ENCODE assay signal across 17 cellular contexts in genomic region chr14:100035700-100036099, GRCh38. TPM values are rescaled to one million over a fixed set of nuclear protein-coding genes. Genes with fewer than 3 reads are reported as not detected.
DNase-seq lines count a peak whose midpoint lies in the region; FAIRE-seq and TF ChIP-seq lines count a peak whose summit lies in the region.
"Had no signal": no experiment of that assay in that cellular context is flagged by ENCODE, and none has a peak within 500 bp of the region (broad histone marks: within the 10 kb centered on the region; RNA-seq: fewer than 3 reads in every experiment).

No MANE protein-coding gene starts in this region.

- H2BK20ac ChIP-seq in H1 (ENCODE audit: low read length) = no peak overlapping the region

- CTCF ChIA-PET in H1 (lab: Charles Lee; ENCODE audit: partially characterized antibody) = interaction anchor here (0.6 to 7.7 kb wide), 15 partner anchors 9 to 82 kb away, joined by 3 to 40 read pairs (median 4); no protein-coding TSS in a partner anchor

- no peak overlapping the region for H2AFZ ChIP-seq in Loucy (ENCODE audit: low read length)
- no peak overlapping the region for H2AFZ ChIP-seq in H1 (ENCODE audit: low read length)

- no peaks in the 10 kb centered on the region for H3K9me2 ChIP-seq in Loucy (replicated peaks; ENCODE audit: low read depth, low read length)

- POLR2A ChIA-PET in H1 (lab: Charles Lee; ENCODE audit: partially characterized antibody) = interaction anchor here (1.9 kb wide), 1 partner anchor 11 kb away, joined by 6 read pairs; no protein-coding TSS in a partner anchor

- H4K8ac ChIP-seq in H1 (ENCODE audit: extremely low read depth, insufficient read depth, low read length) = no peak overlapping the region

- no peak overlapping the region for H2AK5ac ChIP-seq in H1 (ENCODE audit: low read depth, low read length)

- H2BK12ac ChIP-seq in H1 (ENCODE audit: low read depth, low read length) = no peak overlapping the region

- H4K20me1 ChIP-seq in Loucy (ENCODE audit: insufficient read depth, low read length, poor library complexity, severe bottlenecking) (peaks cover 11% of the 10 kb centered on the region), H1 (replicated peaks in 1 of 2; ENCODE audit: control insufficient read depth in 1 of 2, insufficient read depth in 2 of 2, low read length in 2 of 2) (peaks cover 0 to 6% of the 10 kb centered on the region in 2 experiments)

- no peak for DNase-seq in H1 (ENCODE audit: low read depth in 1 of 2, low spot score in 2 of 2)
- no peak for DNase-seq in GOT3 (lab: John Stamatoyannopoulos, UW)
- no peak for DNase-seq in Kasumi-1 (lab: John Stamatoyannopoulos, UW)
- DNase-seq in RCC 7860 (ENCODE audit: low spot score) = no peak
- no peak for DNase-seq in HPDE6-E6E7 (ENCODE audit: extremely low spot score)
- DNase-seq: CD4-positive, alpha-beta memory T cell; DMS153; IMR-90; NCI-H1105 treated with DMSO at 0.1 percent for 48 hours; NCI-H187; NCI-H226; NCI-H524 had no signal

- no peak overlapping the region for H3K14ac ChIP-seq in H1 (ENCODE audit: insufficient read length)

- 0 out of 2 replicates have a peak, but pooled peaks have one; percentile 5 for TF ChIP-seq CTCF in 22Rv1 (IDR thresholded peaks at IDR 0.05)
- peak; percentile 18; the same call in 1 of the 3 replicates for TF ChIP-seq CTCF in GM12872 (IDR thresholded peaks at IDR 0.05; ENCODE audit: insufficient read depth, low read depth, low read length)
- peak; percentile 49 for TF ChIP-seq CTCF in Loucy (conservative IDR thresholded peaks at IDR 0.05; ENCODE audit: low read length)
- TF ChIP-seq CTCF in H1 (IDR thresholded peaks at IDR 0.05; ENCODE audit: control extremely low read depth in 1 of 3, insufficient read depth in 1 of 3, low read depth in 1 of 3, low read length in 3 of 3) = peak; percentile 39 to 44 (median 43)

- no peak overlapping the region for H3K23ac ChIP-seq in H1 (ENCODE audit: insufficient read length)

- peaks cover 35% of the 10 kb centered on the region for H3K4me1 ChIP-seq in Loucy (ENCODE audit: insufficient read depth, low read length, poor library complexity, severe bottlenecking)
- H3K4me1 ChIP-seq in H1 (replicated peaks in 1 of 4; ENCODE audit: control insufficient read depth in 3 of 4, insufficient read depth in 4 of 4, low read length in 3 of 4) = no peaks in the 10 kb centered on the region; a peak in 1 of 7 replicates

- no peak overlapping the region for H2BK120ac ChIP-seq in H1 (replicated peaks; ENCODE audit: low read depth, low read length)

- TF ChIP-seq RAD21 in H1 (IDR thresholded peaks at IDR 0.05 in 1 of 2, conservative IDR thresholded peaks at IDR 0.05 in 1 of 2; ENCODE audit: low read depth in 2 of 2, low read length in 2 of 2) = peak; percentile 22 to 48; a peak in 3 of 4 replicates

- H3K9me3 ChIP-seq in Loucy (ENCODE audit: insufficient read depth, low read depth, low read length) (no peaks in the 10 kb centered on the region), H1 (ENCODE audit: insufficient read depth in 2 of 2, low read depth in 1 of 2, low read length in 1 of 2) (no peaks in the 10 kb centered on the region)
- H3K9me3 ChIP-seq: SJSA1 had no signal

- H3K27ac ChIP-seq in 22Rv1 (no peak overlapping the region), H1 (ENCODE audit: low read depth, low read length) (no peak overlapping the region)
- H3K27ac ChIP-seq: SJSA1 had no signal

- FAIRE-seq in H1 (lab: Jason Lieb, UNC) = peak; percentile 39
- no peak for FAIRE-seq in RCC 7860 (lab: Jason Lieb, UNC)
- FAIRE-seq: A204.1 had no signal

- H3K4me3 ChIP-seq in Loucy (ENCODE audit: low read length, poor library complexity, severe bottlenecking) (no peak overlapping the region), H1 (ENCODE audit: extremely low read depth in 1 of 4, insufficient read depth in 2 of 4, low read depth in 3 of 4, low read length in 4 of 4) (no peak overlapping the region)
- H3K4me3 ChIP-seq: SJSA1 had no signal

- no peak overlapping the region for H2BK15ac ChIP-seq in H1 (ENCODE audit: low read length)

- no peak overlapping the region for H3K18ac ChIP-seq in H1 (ENCODE audit: extremely low read depth, low read length)

- H3K9ac ChIP-seq in Loucy (ENCODE audit: low read depth, low read length, poor library complexity, severe bottlenecking) (no peak overlapping the region), H1 (replicated peaks in 1 of 4; ENCODE audit: extremely low read depth in 1 of 4, low read depth in 3 of 4, low read length in 3 of 4) (no peak overlapping the region)

- no peaks in the 10 kb centered on the region; the same call in 1 of the 2 replicates for H3K79me1 ChIP-seq in H1 (ENCODE audit: low read depth, low read length)

- H3K27me3 ChIP-seq in Loucy (ENCODE audit: insufficient read depth, low read length, poor library complexity, severe bottlenecking) (no peaks in the 10 kb centered on the region), H1 (replicated peaks in 1 of 4; ENCODE audit: control insufficient read depth in 3 of 4, extremely low read depth in 1 of 4, insufficient read depth in 3 of 4, low read length in 3 of 4) (no peaks in the 10 kb centered on the region)
- H3K27me3 ChIP-seq: SJSA1 had no signal

- H3K4ac ChIP-seq in H1 (replicated peaks; ENCODE audit: insufficient read length, low read depth, low read length) = no peak overlapping the region

- H4K5ac ChIP-seq in H1 (ENCODE audit: insufficient read length, low read depth, low read length) = no peak overlapping the region

- H3K79me2 ChIP-seq in Loucy (ENCODE audit: insufficient read depth, low read length) = peaks cover 90% of the 10 kb centered on the region
- peaks cover 0 to 1% of the 10 kb centered on the region in 2 experiments; a peak in 1 of 4 replicates for H3K79me2 ChIP-seq in H1 (ENCODE audit: control insufficient read depth in 1 of 2, insufficient read depth in 2 of 2, low read length in 2 of 2)

- H3K4me2 ChIP-seq in Loucy (ENCODE audit: low read depth, low read length, poor library complexity, severe bottlenecking) (no peak overlapping the region), H1 (ENCODE audit: insufficient read depth in 1 of 2, low read depth in 2 of 2, low read length in 2 of 2) (no peak overlapping the region)

- 88% methylated on average over 2 of the region's 2 CpGs; no CpG with 5 or more reads in 1 of the 2 experiments for WGBS in H1 (ENCODE audit: extremely low coverage in 1 of 2, insufficient coverage in 1 of 2, insufficient read length in 1 of 2, insufficient replicate concordance in 2 of 2, low coverage in 1 of 2, low lambda C conversion rate in 2 of 2, missing lambda C conversion rate in 1 of 2), 2 experiments

- no peaks in the 10 kb centered on the region for H3K23me2 ChIP-seq in H1 (ENCODE audit: low read depth, low read length)

- H3K56ac ChIP-seq in H1 (replicated peaks; ENCODE audit: insufficient read length, low read depth, low read length) = no peak overlapping the region

- H2BK5ac ChIP-seq in H1 (ENCODE audit: low read depth, low read length) = no peak overlapping the region

- no peak overlapping the region for H4K91ac ChIP-seq in H1 (replicated peaks; ENCODE audit: insufficient read length, low read length)

- TF ChIP-seq EP300 in H1 (IDR thresholded peaks at IDR 0.05; ENCODE audit: borderline replicate concordance in 1 of 2, low read depth in 2 of 2, low read length in 2 of 2) = no peak

- H3K36me3 ChIP-seq in Loucy (ENCODE audit: insufficient read depth, low read length) (no peaks in the 10 kb centered on the region), H1 (ENCODE audit: control insufficient read depth in 2 of 4, insufficient read depth in 4 of 4, low read length in 3 of 4) (no peaks in the 10 kb centered on the region)
- H3K36me3 ChIP-seq: SJSA1 had no signal

- no peaks in the 10 kb centered on the region for H3F3A ChIP-seq in Loucy (ENCODE audit: low read depth)

- no peak for TF ChIP-seq POLR2A in H1 (IDR thresholded peaks at IDR 0.05; ENCODE audit: control extremely low read depth in 1 of 2, low read depth in 2 of 2, low read length in 2 of 2)

TF ChIP-seq in H1, 55 proteins besides CTCF, POLR2A, EP300 and RAD21:
- no peak for TF ChIP-seq SP4 (IDR thresholded peaks at IDR 0.05; ENCODE audit: low read length)
- TF ChIP-seq BRCA1 (IDR thresholded peaks at IDR 0.05; ENCODE audit: low read depth, low read length) = 0 out of 2 replicates have a peak, but pooled peaks have one; percentile 23
TF ChIP-seq in H1: peak in this region for 1.

RNA-seq across cellular contexts. Expression of gene EVL, which starts 29.5 kb away (rescaled TPM):
- 64.0 and 64.6 TPM in 2 replicates for total RNA-seq in H1 (2021; fragmentation: NEBNext Ultra II Directional; extraction: Animal tissue kit (Norgen Biotek cat#: 25700))
- polyA plus RNA-seq in H1 (2011; rRNA removed) = 30.7 and 48.1 TPM in 2 replicates
- 44.3 TPM for polyA plus RNA-seq in H1 (2011; cell fraction: cytosol; rRNA removed)
- 111 TPM for polyA plus RNA-seq in H1 (2011; cell fraction: nucleus; rRNA removed)
- 61.3 to 96.8 TPM (median 75.1 TPM) in 4 replicates for polyA plus RNA-seq in H1 (2012, experiment 1 of 2)
- polyA plus RNA-seq in H1 (2012, experiment 2 of 2) = 40.2 TPM
- 30.7 TPM for polyA plus RNA-seq in H1 (2013, experiment 1 of 2)
- 30.5 TPM for polyA plus RNA-seq in H1 (2013, experiment 2 of 2)
- polyA minus RNA-seq in H1 (2011; rRNA and poly(A)+ RNA removed) = 25.3 and 35.3 TPM in 2 replicates
- 33.6 TPM for polyA minus RNA-seq in H1 (2011; cell fraction: cytosol; rRNA and poly(A)+ RNA removed)
- polyA minus RNA-seq in H1 (2011; cell fraction: nucleus; rRNA and poly(A)+ RNA removed) = 41.0 TPM
